ENCODE assay signal across 26 cellular contexts in the genomic region with DNA sequence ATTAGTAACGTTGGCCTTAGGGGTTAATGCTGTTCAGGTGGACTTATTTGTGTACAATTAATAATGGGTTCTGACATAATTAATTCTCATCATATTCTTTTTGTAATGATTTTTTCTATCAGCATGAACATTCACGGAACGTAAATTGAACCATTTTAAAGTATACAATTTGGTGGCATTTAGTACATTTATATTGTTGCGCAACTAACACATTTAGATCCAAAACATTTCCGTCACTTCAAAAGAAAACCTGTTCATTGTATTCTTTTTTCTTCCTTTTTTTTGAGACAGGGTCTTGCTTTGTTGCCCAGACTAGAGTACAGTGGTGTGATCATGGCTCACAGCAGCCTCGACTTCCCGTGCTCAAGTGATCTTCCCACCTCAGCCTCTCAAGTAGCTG.
"Had no signal": no experiment of that assay in that cellular context is flagged by ENCODE, and none has a peak within 500 bp of the region (broad histone marks: within the 10 kb centered on the region; RNA-seq: fewer than 3 reads in every experiment).

No MANE protein-coding gene starts in this region.

- H3K36me3 Mint-ChIP-seq: mesothelial cell of epicardium, naive B cell had no signal

- H3K9me3 ChIP-seq: esophagus squamous epithelium, gastrocnemius medialis, heart right ventricle, lower lobe of right lung, mucosa of descending colon had no signal

- H3K27ac ChIP-seq: epithelial cell of prostate, esophagus squamous epithelium, gastrocnemius medialis, heart right ventricle, left lung, lower lobe of right lung had no signal

- DNase-seq: cortex of kidney; effector CD8-positive, alpha-beta T cell; effector memory CD8-positive, alpha-beta T cell; endodermal cell; erythroblast; esophagus squamous epithelium; foreskin fibroblast; foreskin melanocyte; gastrocnemius medialis; glutamatergic neuron; heart right ventricle; hippocampal formation; left cardiac atrium; left lung; left ventricle myocardium superior; lower lobe of right lung; mesenchymal stem cell; mucosa of descending colon; naive B cell had no signal

- H3K4me3 Mint-ChIP-seq: dendritic cell treated with granulocyte-macrophage colony-stimulating factor and Interleukin-4, amounts not matched to agents 40 ng/mL and 50 ng/mL, for 4 days; effector memory CD8-positive, alpha-beta T cell; endodermal cell; mesothelial cell of epicardium had no signal

- H3K4me1 ChIP-seq: gastrocnemius medialis had no signal

- ATAC-seq: effector memory CD8-positive, alpha-beta T cell; esophagus mucosa; gastrocnemius medialis; heart right ventricle; left cardiac atrium; left lung; left ventricle myocardium superior; lower lobe of right lung; mucosa of descending colon had no signal

- H3K36me3 ChIP-seq: esophagus squamous epithelium, gastrocnemius medialis, heart right ventricle, left lung, lower lobe of right lung had no signal

- H3K27ac Mint-ChIP-seq: dendritic cell treated with granulocyte-macrophage colony-stimulating factor and Interleukin-4, amounts not matched to agents 40 ng/mL and 50 ng/mL, for 4 days; effector memory CD8-positive, alpha-beta T cell; endodermal cell; mesothelial cell of epicardium; naive B cell had no signal

- H3K9me3 Mint-ChIP-seq: dendritic cell treated with granulocyte-macrophage colony-stimulating factor and Interleukin-4, amounts not matched to agents 40 ng/mL and 50 ng/mL, for 4 days; endodermal cell; mesothelial cell of epicardium had no signal

- FAIRE-seq: endometrium, islet of Langerhans, keratinocyte had no signal

- H3K4me3 ChIP-seq: esophagus squamous epithelium, gastrocnemius medialis, heart right ventricle, left lung, lower lobe of right lung, mucosa of descending colon had no signal
